10 cellular contexts compared by ENCODE assay signal in genomic region chrX:132025085-132025484, GRCh38. TPM values are rescaled to one million over a fixed set of nuclear protein-coding genes. Genes with fewer than 3 reads are reported as not detected.
DNase-seq lines count a peak whose midpoint lies in the region; ATAC-seq and TF ChIP-seq lines count a peak whose summit lies in the region.
"Had no signal": no experiment of that assay in that cellular context is flagged by ENCODE, and none has a peak within 500 bp of the region (broad histone marks: within the 10 kb centered on the region; RNA-seq: fewer than 3 reads in every experiment).

No MANE protein-coding gene starts in this region.

- H3K4me1 ChIP-seq in DOHH2 (ENCODE audit: control insufficient read depth, low read length): peaks cover 55% of the 10 kb centered on the region
- H3K4me1 ChIP-seq: ascending aorta had no signal

- H3K27ac Mint-ChIP-seq in activated T-helper 2 cell treated with anti-CD3 and anti-CD28 coated beads, Interferon-gamma antibody, Interleukin-2, Interleukin-4, amounts not matched to agents 10 μg/mL and 5 μg/mL and 100 μg/mL, durations not matched to agents 14 hours and 24 hours and 36 hours: peak overlapping the region; percentile 80
- peak overlapping the region in 9 of 10 donors; percentile 51 to 90 (median 61) for H3K27ac Mint-ChIP-seq in naive thymus-derived CD8-positive, alpha-beta T cell

- peaks cover 66% of the 10 kb centered on the region for H3K79me2 ChIP-seq in DOHH2 (ENCODE audit: control insufficient read depth, low read length)

- peaks cover 38% of the 10 kb centered on the region for H3K4me1 Mint-ChIP-seq in activated T-helper 2 cell treated with anti-CD3 and anti-CD28 coated beads, Interferon-gamma antibody, Interleukin-2, Interleukin-4, amounts not matched to agents 10 μg/mL and 5 μg/mL and 100 μg/mL, durations not matched to agents 14 hours and 24 hours and 36 hours (ENCODE audit: low read depth)
- peaks cover 18 to 64% (median 50%) of the 10 kb centered on the region in 4 donors for H3K4me1 Mint-ChIP-seq in naive thymus-derived CD8-positive, alpha-beta T cell

- intact Hi-C loops in activated T-helper 2 cell treated with anti-CD3 and anti-CD28 coated beads, Interferon-gamma antibody, Interleukin-2, Interleukin-4, amounts not matched to agents 10 μg/mL and 5 μg/mL and 100 μg/mL, durations not matched to agents 14 hours and 24 hours and 36 hours (cut with micrococcal nuclease): loop anchor here (2.0 kb wide), 1 partner anchor 80 kb away; no protein-coding TSS in a partner anchor

- H3K36me3 Mint-ChIP-seq in activated T-helper 2 cell treated with anti-CD3 and anti-CD28 coated beads, Interferon-gamma antibody, Interleukin-2, Interleukin-4, amounts not matched to agents 10 μg/mL and 5 μg/mL and 100 μg/mL, durations not matched to agents 14 hours and 24 hours and 36 hours (ENCODE audit: low read depth): peaks cover 44% of the 10 kb centered on the region
- peaks cover 3 to 8% (median 5%) of the 10 kb centered on the region in 3 donors for H3K36me3 Mint-ChIP-seq in naive thymus-derived CD8-positive, alpha-beta T cell

- H3K27ac ChIP-seq in DOHH2 (ENCODE audit: low read depth, low read length) (no peak overlapping the region), HL-60 (replicated peaks) (peak overlapping the region; percentile 88)
- H3K27ac ChIP-seq: ascending aorta had no signal

- H3K4me3 ChIP-seq in DOHH2 (ENCODE audit: low read length) (peak overlapping the region; percentile 92), HL-60 (replicated peaks; ENCODE audit: insufficient read depth, low read length) (peak overlapping the region; percentile 78)
- H3K4me3 ChIP-seq: ascending aorta had no signal

- POLR2A ChIA-PET in naive thymus-derived CD8-positive, alpha-beta T cell (lab: Charles Lee): no interaction called here

- TF ChIP-seq CTCF in DOHH2 (IDR thresholded peaks at IDR 0.05; ENCODE audit: low read depth, low read length, poor library complexity, severe bottlenecking) (no peak), HL-60 (IDR thresholded peaks at IDR 0.05; ENCODE audit: insufficient read depth, low read length) (no peak)

- H4K20me1 ChIP-seq in DOHH2 (ENCODE audit: control insufficient read depth, insufficient read depth, low read depth, low read length): no peaks in the 10 kb centered on the region

- DNase-seq in HL-60 (ENCODE audit: low read depth in 1 of 2, low spot score in 1 of 2) (no peak), GM19240 (ENCODE audit: insufficient read length, low spot score) (no peak), DMS153 (lab: John Stamatoyannopoulos, UW) (no peak)
- no peak for DNase-seq in activated T-helper 2 cell treated with anti-CD3 and anti-CD28 coated beads, Interferon-gamma antibody, Interleukin-2, Interleukin-4, amounts not matched to agents 10 μg/mL and 5 μg/mL and 100 μg/mL, durations not matched to agents 14 hours and 24 hours and 36 hours (ENCODE audit: low spot score)
- DNase-seq in naive thymus-derived CD8-positive, alpha-beta T cell: peak in 2 of 10 donors; percentile 1 to 19
- DNase-seq: hippocampal formation had no signal

- H3K27me3 ChIP-seq in DOHH2 (ENCODE audit: control insufficient read depth, low read length): no peaks in the 10 kb centered on the region
- no peaks in the 10 kb centered on the region for H3K27me3 ChIP-seq in HL-60 (ENCODE audit: insufficient read depth, poor library complexity, severe bottlenecking)
- H3K27me3 ChIP-seq: ascending aorta had no signal

- H3K9me2 ChIP-seq in DOHH2 (replicated peaks; ENCODE audit: control insufficient read depth, low read length): no peaks in the 10 kb centered on the region

- ATAC-seq in naive thymus-derived CD8-positive, alpha-beta T cell: no peak
- ATAC-seq in GM19328 (IDR thresholded peaks at IDR 0.05; ENCODE audit: unreplicated experiment) (no peak), GM21367 (IDR thresholded peaks at IDR 0.05; ENCODE audit: unreplicated experiment) (no peak)

- no peaks in the 10 kb centered on the region for H3K27me3 Mint-ChIP-seq in activated T-helper 2 cell treated with anti-CD3 and anti-CD28 coated beads, Interferon-gamma antibody, Interleukin-2, Interleukin-4, amounts not matched to agents 10 μg/mL and 5 μg/mL and 100 μg/mL, durations not matched to agents 14 hours and 24 hours and 36 hours (ENCODE audit: low read depth)
- H3K27me3 Mint-ChIP-seq in naive thymus-derived CD8-positive, alpha-beta T cell: no peaks in the 10 kb centered on the region

- H3K4me2 ChIP-seq in DOHH2 (ENCODE audit: low read length): peak overlapping the region; percentile 96

- H3K9me3 Mint-ChIP-seq in activated T-helper 2 cell treated with anti-CD3 and anti-CD28 coated beads, Interferon-gamma antibody, Interleukin-2, Interleukin-4, amounts not matched to agents 10 μg/mL and 5 μg/mL and 100 μg/mL, durations not matched to agents 14 hours and 24 hours and 36 hours: no peaks in the 10 kb centered on the region
- peaks cover 0 to 1% (median 0%) of the 10 kb centered on the region in 9 donors for H3K9me3 Mint-ChIP-seq in naive thymus-derived CD8-positive, alpha-beta T cell

- no peaks in the 10 kb centered on the region for H3F3A ChIP-seq in DOHH2 (ENCODE audit: control insufficient read depth, insufficient read depth)

- H3K9me3 ChIP-seq in DOHH2 (ENCODE audit: control insufficient read depth, insufficient read depth, low read length): no peaks in the 10 kb centered on the region
- H3K9me3 ChIP-seq: ascending aorta had no signal

- H3K4me3 Mint-ChIP-seq in activated T-helper 2 cell treated with anti-CD3 and anti-CD28 coated beads, Interferon-gamma antibody, Interleukin-2, Interleukin-4, amounts not matched to agents 10 μg/mL and 5 μg/mL and 100 μg/mL, durations not matched to agents 14 hours and 24 hours and 36 hours (ENCODE audit: low read depth): peak overlapping the region; percentile 91
- peak overlapping the region; percentile 80 to 99 (median 92) for H3K4me3 Mint-ChIP-seq in naive thymus-derived CD8-positive, alpha-beta T cell

- peaks cover 17% of the 10 kb centered on the region for H3K36me3 ChIP-seq in DOHH2 (ENCODE audit: control insufficient read depth, low read length)
- H3K36me3 ChIP-seq: ascending aorta had no signal

RNA-seq across cellular contexts. Expression of gene STK26, which starts 2.0 kb away (rescaled TPM):
- total RNA-seq in activated T-helper 2 cell treated with anti-CD3 and anti-CD28 coated beads, Interferon-gamma antibody, Interleukin-2, Interleukin-4, amounts not matched to agents 10 μg/mL and 5 μg/mL and 100 μg/mL, durations not matched to agents 14 hours and 24 hours and 36 hours: 108 and 115 TPM in 2 replicates
- total RNA-seq in naive thymus-derived CD8-positive, alpha-beta T cell: 10 to 100 TPM; 55.9 to 57.6 TPM
- 10 to 100 TPM; 45.1 to 54.0 (median 50.6) TPM for polyA plus RNA-seq in naive thymus-derived CD8-positive, alpha-beta T cell
